Comparison of ENCODE assay signal across 16 cellular contexts in genomic region chr7:50156746-50157145, GRCh38.
DNase-seq lines count a peak whose midpoint lies in the region; ATAC-seq and TF ChIP-seq lines count a peak whose summit lies in the region.
"Had no signal": no experiment of that assay in that cellular context is flagged by ENCODE, and none has a peak within 500 bp of the region (broad histone marks: within the 10 kb centered on the region; RNA-seq: fewer than 3 reads in every experiment).

No MANE protein-coding gene starts in this region.

- POLR2A ChIA-PET in activated CD8-positive, alpha-beta T cell treated with anti-CD3 and anti-CD28 coated beads for 36 hours (lab: Charles Lee): interaction anchor here (0.5 to 2.0 kb wide), 13 partner anchors 9 to 1181 kb away, joined by 3 to 8 read pairs (median 3); no protein-coding TSS in a partner anchor

- no peaks in the 10 kb centered on the region for H3K36me3 ChIP-seq in Karpas-422 (ENCODE audit: insufficient read depth, low read length)
- H3K36me3 ChIP-seq: gastroesophageal sphincter had no signal

- no peaks in the 10 kb centered on the region for H3K79me2 ChIP-seq in Karpas-422 (ENCODE audit: low read length)

- CTCF ChIA-PET in activated CD8-positive, alpha-beta T cell treated with anti-CD3 and anti-CD28 coated beads for 36 hours (lab: Charles Lee): interaction anchor here (0.6 to 2.8 kb wide), 8 partner anchors 10 to 311 kb away, joined by 3 to 26 read pairs (median 3); no protein-coding TSS in a partner anchor

- H3K9me3 ChIP-seq in Karpas-422 (ENCODE audit: low read length): no peaks in the 10 kb centered on the region
- H3K9me3 ChIP-seq: gastroesophageal sphincter had no signal

- no peaks in the 10 kb centered on the region for H4K20me1 ChIP-seq in Karpas-422 (ENCODE audit: insufficient read depth, low read depth, low read length)

- no peaks in the 10 kb centered on the region for H3K27me3 ChIP-seq in Karpas-422 (ENCODE audit: low read length)

- H3K4me1 ChIP-seq in Karpas-422 (ENCODE audit: low read length): peaks cover 6% of the 10 kb centered on the region
- H3K4me1 ChIP-seq: gastroesophageal sphincter had no signal

- peaks cover 38% of the 10 kb centered on the region for H3K4me1 Mint-ChIP-seq in activated T-cell treated with anti-CD3 and anti-CD28 coated beads, Interleukin-2, amount 50 U/mL, for 4 hours (ENCODE audit: low read depth)
- peaks cover 64% of the 10 kb centered on the region for H3K4me1 Mint-ChIP-seq in activated CD8-positive, alpha-beta T cell treated with anti-CD3 and anti-CD28 coated beads for 36 hours (ENCODE audit: low read depth)
- peaks cover 10% of the 10 kb centered on the region for H3K4me1 Mint-ChIP-seq in stimulated activated effector memory CD8-positive, alpha-beta T cell treated with anti-CD3 and anti-CD28 coated beads, Interleukin-12 subunit alpha, Interleukin-12 subunit beta, amount 100 ng/mL, for 72 hours

- peak overlapping the region; percentile 65 for H3K4me3 Mint-ChIP-seq in activated T-cell treated with anti-CD3 and anti-CD28 coated beads, Interleukin-2, amount 50 U/mL, for 4 hours
- H3K4me3 Mint-ChIP-seq in activated CD8-positive, alpha-beta T cell treated with anti-CD3 and anti-CD28 coated beads for 36 hours: peak overlapping the region; percentile 62
- no peak overlapping the region for H3K4me3 Mint-ChIP-seq in stimulated activated effector memory CD8-positive, alpha-beta T cell treated with anti-CD3 and anti-CD28 coated beads, Interleukin-12 subunit alpha, Interleukin-12 subunit beta, amount 100 ng/mL, for 72 hours
- H3K4me3 Mint-ChIP-seq: type B pancreatic cell had no signal

- H3K27me3 Mint-ChIP-seq in activated T-cell treated with anti-CD3 and anti-CD28 coated beads, Interleukin-2, amount 50 U/mL, for 4 hours (ENCODE audit: low read depth): no peaks in the 10 kb centered on the region
- H3K27me3 Mint-ChIP-seq in activated CD8-positive, alpha-beta T cell treated with anti-CD3 and anti-CD28 coated beads for 36 hours: no peaks in the 10 kb centered on the region

- no peak overlapping the region for H3K4me2 ChIP-seq in Karpas-422 (ENCODE audit: low read depth, low read length, poor library complexity, severe bottlenecking)

- H3K27ac ChIP-seq in Karpas-422 (ENCODE audit: low read length): no peak overlapping the region
- H3K27ac ChIP-seq: gastroesophageal sphincter had no signal

- intact Hi-C loops in activated CD8-positive, alpha-beta T cell treated with anti-CD3 and anti-CD28 coated beads for 36 hours (cut with micrococcal nuclease): no loop called here

- peak overlapping the region; percentile 94 for H3K27ac Mint-ChIP-seq in activated CD8-positive, alpha-beta T cell treated with anti-CD3 and anti-CD28 coated beads for 36 hours
- peak overlapping the region; percentile 72 for H3K27ac Mint-ChIP-seq in stimulated activated effector memory CD8-positive, alpha-beta T cell treated with anti-CD3 and anti-CD28 coated beads, Interleukin-12 subunit alpha, Interleukin-12 subunit beta, amount 100 ng/mL, for 72 hours
- H3K27ac Mint-ChIP-seq: type B pancreatic cell had no signal

- H3K36me3 Mint-ChIP-seq in activated T-cell treated with anti-CD3 and anti-CD28 coated beads, Interleukin-2, amount 50 U/mL, for 4 hours (ENCODE audit: insufficient read depth): no peaks in the 10 kb centered on the region
- H3K36me3 Mint-ChIP-seq in activated CD8-positive, alpha-beta T cell treated with anti-CD3 and anti-CD28 coated beads for 36 hours (ENCODE audit: low read depth): peaks cover 13% of the 10 kb centered on the region
- no peaks in the 10 kb centered on the region for H3K36me3 Mint-ChIP-seq in stimulated activated effector memory CD8-positive, alpha-beta T cell treated with anti-CD3 and anti-CD28 coated beads, Interleukin-12 subunit alpha, Interleukin-12 subunit beta, amount 100 ng/mL, for 72 hours
- H3K36me3 Mint-ChIP-seq: type B pancreatic cell had no signal

- H2AFZ ChIP-seq in Karpas-422 (ENCODE audit: low read length): peak overlapping the region; percentile 39; the same call in 1 of the 2 replicates

- H3K4me3 ChIP-seq in Karpas-422 (ENCODE audit: low read length): no peak overlapping the region
- H3K4me3 ChIP-seq: gastroesophageal sphincter had no signal

- no peak overlapping the region for H3K9ac ChIP-seq in Karpas-422 (ENCODE audit: low read length)

- H3K9me3 Mint-ChIP-seq in activated T-cell treated with anti-CD3 and anti-CD28 coated beads, Interleukin-2, amount 50 U/mL, for 4 hours: no peaks in the 10 kb centered on the region
- H3K9me3 Mint-ChIP-seq in activated CD8-positive, alpha-beta T cell treated with anti-CD3 and anti-CD28 coated beads for 36 hours: peaks cover 8% of the 10 kb centered on the region
- H3K9me3 Mint-ChIP-seq in stimulated activated effector memory CD8-positive, alpha-beta T cell treated with anti-CD3 and anti-CD28 coated beads, Interleukin-12 subunit alpha, Interleukin-12 subunit beta, amount 100 ng/mL, for 72 hours: no peaks in the 10 kb centered on the region
- H3K9me3 Mint-ChIP-seq: type B pancreatic cell had no signal

- no peaks in the 10 kb centered on the region for H3K9me2 ChIP-seq in Karpas-422 (replicated peaks; ENCODE audit: insufficient read depth, low read length)

- no peak for TF ChIP-seq CTCF in activated CD8-positive, alpha-beta T cell treated with anti-CD3 and anti-CD28 coated beads for 36 hours (IDR thresholded peaks at IDR 0.05)

- peak in 1 of 2 donors; percentile 13 for ATAC-seq in activated T-cell treated with anti-CD3 and anti-CD28 coated beads, Interleukin-2, amount 50 U/mL, for 4 hours
- peak; percentile 11 for ATAC-seq in activated CD8-positive, alpha-beta T cell treated with anti-CD3 and anti-CD28 coated beads for 36 hours
- ATAC-seq in stimulated activated effector memory CD8-positive, alpha-beta T cell treated with anti-CD3 and anti-CD28 coated beads, Interleukin-12 subunit alpha, Interleukin-12 subunit beta, amount 100 ng/mL, for 72 hours: no peak
- ATAC-seq in HG02840 (IDR thresholded peaks at IDR 0.05; ENCODE audit: low FRiP score, unreplicated experiment) (no peak), HG03378 (IDR thresholded peaks at IDR 0.05; ENCODE audit: unreplicated experiment) (no peak)
- ATAC-seq: gastroesophageal sphincter, Right ventricle myocardium inferior had no signal

- no peak for DNase-seq in activated T-cell treated with anti-CD3 and anti-CD28 coated beads, Interleukin-2, amount 50 U/mL, for 4 hours
- no peak for DNase-seq in activated T-cell treated with anti-CD3 and anti-CD28 coated beads, Interleukin-2, amount 50 U/mL, for 48 hours
- DNase-seq in Karpas-422 (no peak), DMS 273 treated with DMSO at 0.1 percent for 48 hours (lab: John Stamatoyannopoulos, UW) (no peak)
- no peak for DNase-seq in activated CD8-positive, alpha-beta T cell treated with anti-CD3 and anti-CD28 coated beads for 36 hours
- no peak for DNase-seq in stimulated activated effector memory CD8-positive, alpha-beta T cell treated with anti-CD3 and anti-CD28 coated beads, Interleukin-12 subunit alpha, Interleukin-12 subunit beta, amount 100 ng/mL, for 72 hours (ENCODE audit: low spot score in 2 of 2)
- DNase-seq: ACHN, amygdala, NCI-H146, NCI-H446, small intestine had no signal
